1 cellular context compared by ENCODE assay signal in the genomic region with DNA sequence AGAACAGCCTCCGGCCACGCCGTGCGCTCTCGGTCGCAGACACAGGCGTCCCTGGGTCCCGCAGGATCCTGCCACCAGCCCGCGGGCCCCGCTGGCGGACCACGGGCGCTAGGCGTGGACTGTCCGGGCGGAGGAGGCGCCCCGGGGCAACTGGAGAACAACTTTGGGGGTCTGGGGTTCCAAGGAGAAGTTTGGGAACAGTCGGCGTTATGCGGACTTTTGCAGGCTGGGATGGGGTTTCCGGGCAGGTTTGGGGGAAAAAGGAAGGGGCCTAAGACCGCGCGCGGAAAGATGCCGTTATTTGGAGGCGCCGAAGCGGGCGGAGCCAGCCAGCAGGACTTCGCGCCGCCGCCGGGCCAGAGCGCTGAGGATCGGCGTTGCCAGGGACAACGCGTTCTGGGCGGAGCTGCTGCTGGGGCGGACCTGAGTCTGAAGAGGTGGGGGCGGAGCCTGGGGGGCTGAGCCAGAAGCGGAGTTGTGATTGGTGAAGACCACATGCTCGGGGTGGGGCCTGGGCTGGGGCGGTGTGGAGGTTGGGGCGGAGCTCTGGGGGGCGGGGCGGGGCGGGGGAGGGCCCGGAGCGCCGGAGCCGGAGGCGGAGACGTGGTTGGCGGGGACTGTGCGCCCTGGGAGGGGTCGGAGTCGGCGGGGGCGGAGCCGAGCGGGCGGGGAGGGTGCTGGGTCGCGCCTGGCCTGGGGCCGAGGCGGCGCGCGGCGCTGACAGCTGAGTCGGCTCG.
TF ChIP-seq lines count a peak whose summit lies in the region.

Gene CYP46A1 (plus strand): TSS at position 680 of the 737 bp plus-strand sequence. CDS start 120 bp downstream, outside the sequence.

TF ChIP-seq in K562, 482 proteins besides CTCF, POLR2A, EP300 and RAD21 (continued from another document):
- peak; percentile 36 for TF ChIP-seq TAF9B (IDR thresholded peaks at IDR 0.05; ENCODE audit: partially characterized antibody)
- TF ChIP-seq ZNF134 (CRISPR knock-in tag; conservative IDR thresholded peaks at IDR 0.05) = no peak
- TF ChIP-seq KAT2B (IDR thresholded peaks at IDR 0.05; ENCODE audit: low read depth, low read length) = no peak
- no peak for TF ChIP-seq SRF (CRISPR knock-in tag; IDR thresholded peaks at IDR 0.05)
- peak; percentile 38 for TF ChIP-seq E2F8 (IDR thresholded peaks at IDR 0.05; ENCODE audit: low read depth, partially characterized antibody)
- TF ChIP-seq ZNF589 (CRISPR knock-in tag; IDR thresholded peaks at IDR 0.05; ENCODE audit: low read depth) = no peak
- peak; percentile 37; the same call in 1 of the 2 replicates for TF ChIP-seq ZBTB7A (IDR thresholded peaks at IDR 0.05; ENCODE audit: borderline replicate concordance, control insufficient read depth, low read depth, low read length)
- TF ChIP-seq TBP (optimal IDR thresholded peaks at IDR 0.05; ENCODE audit: low read depth, low read length) = peak; percentile 51
- TF ChIP-seq ZZZ3 (IDR thresholded peaks at IDR 0.05) = no peak
- no peak for TF ChIP-seq TOE1 (IDR thresholded peaks at IDR 0.05; ENCODE audit: borderline replicate concordance)
- TF ChIP-seq TOE1 (CRISPR knock-in tag; IDR thresholded peaks at IDR 0.05; ENCODE audit: borderline replicate concordance, low read depth) = no peak
- peak; percentile 58; the same call in 1 of the 2 replicates for TF ChIP-seq MBD2 (IDR thresholded peaks at IDR 0.05; ENCODE audit: borderline replicate concordance, low read depth)
- 0 out of 2 replicates have a peak, but pooled peaks have one; percentile 16 for TF ChIP-seq MYC (IDR thresholded peaks at IDR 0.05; ENCODE audit: low read depth, low read length)
- TF ChIP-seq MYC (CRISPR knock-in tag; IDR thresholded peaks at IDR 0.05; ENCODE audit: borderline replicate concordance, low read depth) = no peak
- peak; percentile 49; the same call in 1 of the 2 replicates for TF ChIP-seq DIDO1 (tag; IDR thresholded peaks at IDR 0.05; ENCODE audit: low read depth)
- TF ChIP-seq POLR2G (IDR thresholded peaks at IDR 0.05; ENCODE audit: low read depth, low read length) = peak; percentile 79
- no peak for TF ChIP-seq NFE2 (IDR thresholded peaks at IDR 0.05; ENCODE audit: low read depth)
- no peak for TF ChIP-seq SMC3 (conservative IDR thresholded peaks at IDR 0.05; ENCODE audit: insufficient read depth, low read depth, low read length)
- TF ChIP-seq ZFX (CRISPR knock-in tag; IDR thresholded peaks at IDR 0.05) = peak; percentile 77
- peak in 1 of 3 experiments; percentile 8 for TF ChIP-seq YY1 (IDR thresholded peaks at IDR 0.05; ENCODE audit: borderline replicate concordance in 1 of 3, control insufficient read depth in 1 of 3, extremely low read depth in 1 of 3, insufficient read depth in 3 of 3, insufficient read length in 1 of 3, insufficient replicate concordance in 2 of 3, low read depth in 1 of 3, low read length in 2 of 3)
